Comparison of ENCODE assay signal across 17 cellular contexts in genomic region chr4:140109626-140110213, GRCh38. TPM values are rescaled to one million over a fixed set of nuclear protein-coding genes. Genes with fewer than 3 reads are reported as not detected.
DNase-seq lines count a peak whose midpoint lies in the region; ATAC-seq and TF ChIP-seq lines count a peak whose summit lies in the region.
"Had no signal": no experiment of that assay in that cellular context is flagged by ENCODE, and none has a peak within 500 bp of the region (broad histone marks: within the 10 kb centered on the region; RNA-seq: fewer than 3 reads in every experiment).

No MANE protein-coding gene starts in this region.

- CTCF ChIA-PET in WTC11 (lab: Charles Lee), result interaction anchor here (1.4 kb wide), 1 partner anchor 23 kb away, joined by 3 read pairs; no protein-coding TSS in a partner anchor

- H3K27me3 Mint-ChIP-seq in nephron progenitor cell (ENCODE audit: low read depth, poor library complexity) (no peaks in the 10 kb centered on the region), WTC11 (ENCODE audit: low read depth) (no peaks in the 10 kb centered on the region)
- H3K27me3 Mint-ChIP-seq: dendritic cell treated with granulocyte-macrophage colony-stimulating factor and Interleukin-4, amounts not matched to agents 40 ng/mL and 50 ng/mL, for 4 days had no signal

- DNase-seq in COR-L47 (lab: John Stamatoyannopoulos, UW), result peak; percentile 20
- DNase-seq in NCI-H1105 (lab: John Stamatoyannopoulos, UW), result peak; percentile 70
- DNase-seq in SK-N-DZ (ENCODE audit: low spot score), result peak; percentile 90
- DNase-seq in nephron progenitor cell, result peak; percentile 26
- no peak for DNase-seq in activated CD4-positive, alpha-beta T cell treated with anti-CD3 and anti-CD28 coated beads for 1 hour
- DNase-seq in WTC11 (ENCODE audit: low spot score), result no peak
- DNase-seq: activated CD4-positive, alpha-beta T cell treated with anti-CD3 and anti-CD28 coated beads, Interleukin-2, amount 50 U/mL, for 1 hour; activated CD8-positive, alpha-beta memory T cell treated with anti-CD3 and anti-CD28 coated beads, Interleukin-2, amount 50 U/mL, for 4 hours; DMS79; hippocampal formation; RPMI8226; stimulated activated CD4-positive, alpha-beta T cell treated with anti-CD3 and anti-CD28 coated beads, Interleukin-1b, Interleukin-23, amount 100 ng/mL, for 48 hours; stimulated activated naive CD4-positive, alpha-beta T cell; thyroid gland had no signal

- POLR2A ChIA-PET in WTC11 (lab: Charles Lee), result no interaction called here

- ATAC-seq in GM18498 (IDR thresholded peaks at IDR 0.05; ENCODE audit: unreplicated experiment) (no peak), WTC11 (no peak)

- peaks cover 60% of the 10 kb centered on the region for H3K4me1 Mint-ChIP-seq in nephron progenitor cell
- peaks cover 2% of the 10 kb centered on the region; the same call in 1 of the 2 replicates for H3K4me1 Mint-ChIP-seq in WTC11

- H3K36me3 Mint-ChIP-seq in nephron progenitor cell (ENCODE audit: low read depth) (peaks cover 25% of the 10 kb centered on the region), WTC11 (no peaks in the 10 kb centered on the region)

- no peak overlapping the region for H3K4me3 Mint-ChIP-seq in nephron progenitor cell
- no peak overlapping the region for H3K4me3 Mint-ChIP-seq in WTC11
- H3K4me3 Mint-ChIP-seq: B cell; dendritic cell treated with granulocyte-macrophage colony-stimulating factor and Interleukin-4, amounts not matched to agents 40 ng/mL and 50 ng/mL, for 4 days had no signal

- H3K9me3 Mint-ChIP-seq in nephron progenitor cell (no peaks in the 10 kb centered on the region), WTC11 (no peaks in the 10 kb centered on the region)
- H3K9me3 Mint-ChIP-seq: dendritic cell treated with granulocyte-macrophage colony-stimulating factor and Interleukin-4, amounts not matched to agents 40 ng/mL and 50 ng/mL, for 4 days had no signal

- H3K27ac Mint-ChIP-seq in nephron progenitor cell, result no peak overlapping the region
- no peak overlapping the region for H3K27ac Mint-ChIP-seq in WTC11
- H3K27ac Mint-ChIP-seq: B cell; dendritic cell treated with granulocyte-macrophage colony-stimulating factor and Interleukin-4, amounts not matched to agents 40 ng/mL and 50 ng/mL, for 4 days had no signal

- no peak for TF ChIP-seq CTCF in nephron progenitor cell (IDR thresholded peaks at IDR 0.05)
- no peak for TF ChIP-seq CTCF in WTC11 (IDR thresholded peaks at IDR 0.05)

TF ChIP-seq in WTC11, 78 proteins besides CTCF, POLR2A, EP300 and RAD21 (continues in another document):
- no peak for TF ChIP-seq FOXJ3 (CRISPR knock-in tag; IDR thresholded peaks at IDR 0.05; ENCODE audit: borderline replicate concordance)
- no peak for TF ChIP-seq IRF2 (CRISPR knock-in tag; IDR thresholded peaks at IDR 0.05; ENCODE audit: borderline replicate concordance, low read depth)
- TF ChIP-seq MYBL2 (CRISPR knock-in tag; IDR thresholded peaks at IDR 0.05), result no peak
- TF ChIP-seq, protein P1, sequence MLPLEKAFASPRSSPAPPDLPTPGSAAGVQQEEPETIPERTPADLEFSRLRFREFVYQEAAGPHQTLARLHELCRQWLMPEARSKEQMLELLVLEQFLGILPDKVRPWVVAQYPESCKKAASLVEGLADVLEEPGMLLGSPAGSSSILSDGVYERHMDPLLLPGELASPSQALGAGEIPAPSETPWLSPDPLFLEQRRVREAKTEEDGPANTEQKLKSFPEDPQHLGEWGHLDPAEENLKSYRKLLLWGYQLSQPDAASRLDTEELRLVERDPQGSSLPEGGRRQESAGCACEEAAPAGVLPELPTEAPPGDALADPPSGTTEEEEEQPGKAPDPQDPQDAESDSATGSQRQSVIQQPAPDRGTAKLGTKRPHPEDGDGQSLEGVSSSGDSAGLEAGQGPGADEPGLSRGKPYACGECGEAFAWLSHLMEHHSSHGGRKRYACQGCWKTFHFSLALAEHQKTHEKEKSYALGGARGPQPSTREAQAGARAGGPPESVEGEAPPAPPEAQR (CRISPR knock-in tag; IDR thresholded peaks at IDR 0.05), result no peak
- no peak for TF ChIP-seq ZNF671 (CRISPR knock-in tag; IDR thresholded peaks at IDR 0.05)
- TF ChIP-seq ESRRA (CRISPR knock-in tag; IDR thresholded peaks at IDR 0.05; ENCODE audit: borderline replicate concordance), result no peak
- no peak for TF ChIP-seq ETV6 (CRISPR knock-in tag; IDR thresholded peaks at IDR 0.05)
- no peak for TF ChIP-seq ERG (CRISPR knock-in tag; IDR thresholded peaks at IDR 0.05)
- no peak for TF ChIP-seq HMGA2 (CRISPR knock-in tag; IDR thresholded peaks at IDR 0.05)
- no peak for TF ChIP-seq MLX (CRISPR knock-in tag; IDR thresholded peaks at IDR 0.05)
- TF ChIP-seq, protein P2, sequence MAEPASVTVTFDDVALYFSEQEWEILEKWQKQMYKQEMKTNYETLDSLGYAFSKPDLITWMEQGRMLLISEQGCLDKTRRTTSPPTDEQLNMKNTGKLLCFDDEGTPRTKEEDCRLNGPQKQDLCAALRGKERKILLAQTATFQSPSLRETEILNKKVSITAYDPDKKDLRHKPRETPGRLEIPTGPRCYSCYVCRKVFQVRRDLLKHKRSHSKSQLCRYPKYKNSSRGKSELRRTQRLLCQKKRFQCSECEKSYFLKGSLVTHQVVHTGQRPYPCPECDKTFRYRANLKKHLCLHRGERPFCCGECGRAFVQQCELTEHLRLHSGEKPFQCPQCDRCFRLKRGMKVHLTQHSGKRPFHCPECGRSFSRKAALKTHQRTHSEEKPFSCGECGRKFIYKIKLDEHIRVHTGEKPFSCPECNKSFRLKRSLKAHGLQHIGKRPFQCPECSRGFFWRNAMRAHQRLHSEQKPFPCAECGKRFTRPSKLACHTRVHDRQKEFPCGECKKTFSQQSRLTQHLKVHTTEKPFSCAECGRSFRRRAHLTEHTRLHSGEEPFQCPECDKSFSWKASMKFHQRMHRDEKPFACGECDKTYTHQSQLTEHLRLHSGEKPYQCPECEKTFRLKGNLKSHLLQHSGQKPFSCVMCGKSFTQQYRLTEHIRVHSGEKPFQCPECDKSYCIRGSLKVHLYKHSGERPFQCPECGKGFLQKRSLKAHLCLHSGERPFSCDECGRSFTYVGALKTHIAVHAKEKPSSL (CRISPR knock-in tag; conservative IDR thresholded peaks at IDR 0.05), result no peak
- no peak for TF ChIP-seq ZBTB43 (CRISPR knock-in tag; IDR thresholded peaks at IDR 0.05)
- TF ChIP-seq CREM (CRISPR knock-in tag; IDR thresholded peaks at IDR 0.05), result no peak

RNA-seq across cellular contexts. Expression of gene MAML3, which starts 44.3 kb away (rescaled TPM):
- 7.9 TPM in 2 replicates for polyA plus RNA-seq in SK-N-DZ (2014; cell fraction: cytosol; rRNA removed)
- 3.5 and 5.0 TPM in 2 replicates for polyA plus RNA-seq in SK-N-DZ (2014; cell fraction: nucleus; rRNA removed)
- 7.4 to 8.7 TPM (median 7.9 TPM) in 3 replicates for total RNA-seq in WTC11 (2021)

Comparison
In these comparisons a context has a peak if more than half of its experiments do, and no peak if none do; other contexts are left out.
1. DNase-seq: peak in COR-L47 (single experiment), NCI-H1105 (single experiment), SK-N-DZ (single experiment) and nephron progenitor cell (single experiment); none in activated CD4-positive, alpha-beta T cell treated with anti-CD3 and anti-CD28 coated beads for 1 hour (single experiment) and WTC11 (single experiment).